In genomic region chr3:157534725-157535161, GRCh38 we compare ENCODE assay signal across 1 cellular context.
TF ChIP-seq lines count a peak whose summit lies in the region.

No MANE protein-coding gene starts in this region.

TF ChIP-seq in H1, 55 proteins besides CTCF, POLR2A, EP300 and RAD21 (continued from another document):
- no peak for TF ChIP-seq CHD7 (IDR thresholded peaks at IDR 0.05; ENCODE audit: insufficient replicate concordance, low read length)
TF ChIP-seq in H1: peak in this region for 0.
